8 cellular contexts compared by ENCODE assay signal in the genomic region with DNA sequence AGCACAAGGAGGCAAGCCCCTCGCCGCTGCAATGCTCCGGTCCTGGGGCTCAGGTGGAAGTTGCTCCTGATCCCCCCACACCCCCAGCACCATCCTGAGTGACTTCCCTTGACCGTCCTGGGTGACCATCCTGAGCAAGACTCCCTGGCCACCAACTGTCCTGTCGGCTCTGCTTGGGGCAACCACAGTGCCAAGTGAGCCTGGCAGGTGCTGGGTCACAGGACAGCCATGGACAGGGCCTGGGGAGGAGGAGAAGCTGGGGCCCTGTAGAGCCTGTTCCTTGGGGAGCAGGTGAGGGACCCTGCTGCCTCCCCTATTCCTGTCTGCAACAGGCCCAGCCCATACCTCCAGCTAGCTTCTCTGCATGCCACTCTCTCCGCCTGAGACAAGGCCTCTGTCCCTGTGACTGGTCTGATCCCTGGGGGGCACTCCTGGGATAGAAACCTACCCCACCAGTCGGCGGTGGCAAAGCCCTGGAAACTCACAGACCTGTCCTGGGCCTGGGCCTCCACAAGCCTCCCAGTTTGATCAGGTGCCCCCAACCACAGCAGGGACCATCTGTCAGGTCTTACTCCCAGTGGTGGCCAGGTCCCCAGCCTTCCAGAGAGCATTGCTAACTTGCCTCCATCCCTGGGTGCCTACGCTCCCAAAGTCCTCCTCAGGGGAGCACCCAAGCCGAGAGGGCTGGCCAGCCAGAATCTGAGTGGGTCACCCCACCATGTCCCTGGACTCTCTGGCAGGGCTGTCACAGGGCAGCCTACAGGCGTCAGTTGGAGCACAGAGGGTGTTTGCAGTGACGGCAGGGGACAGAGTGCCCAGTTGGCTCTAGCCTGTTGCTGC.
DNase-seq lines count a peak whose midpoint lies in the region; ATAC-seq and TF ChIP-seq lines count a peak whose summit lies in the region.

No MANE protein-coding gene starts in this region.

- no peaks in the 10 kb centered on the region for H4K20me1 ChIP-seq in SK-N-SH (ENCODE audit: insufficient read depth)

- H3K4me1 ChIP-seq in SK-N-SH (ENCODE audit: control insufficient read depth in 1 of 2, insufficient read depth in 2 of 2, low read depth in 1 of 2, low read length in 1 of 2), result peaks cover 0 to 13% of the 10 kb centered on the region in 2 experiments; a peak in 3 of 4 replicates

- no peak overlapping the region for H3K9ac ChIP-seq in SK-N-SH

- TF ChIP-seq EP300 in SK-N-SH (IDR thresholded peaks at IDR 0.05; ENCODE audit: borderline replicate concordance in 1 of 2, low read depth in 1 of 2, low read length in 1 of 2), result no peak

- ATAC-seq in SK-N-SH treated with all-trans-retinoic acid at 6 μM for 48 hours, result no peak

- no peak for DNase-seq in SK-N-SH
- peak in 20 of 61 donors; percentile 45 to 89 (median 69) for DNase-seq in caudate nucleus (lab: John Stamatoyannopoulos, UW)
- peak in 1 of 2 donors; percentile 91 for DNase-seq in lower leg skin (ENCODE audit: low spot score in 2 of 2)
- peak in 19 of 49 donors; percentile 47 to 84 (median 72) for DNase-seq in substantia nigra (lab: John Stamatoyannopoulos, UW)
- no peak for DNase-seq in HEK293T (ENCODE audit: extremely low spot score)
- DNase-seq in DMS114 treated with DMSO at 0.1 percent for 48 hours (lab: John Stamatoyannopoulos, UW; ENCODE audit: unreplicated experiment), result no peak
- DNase-seq in OCI-M1 (lab: John Stamatoyannopoulos, UW), result no peak

- no peaks in the 10 kb centered on the region for H3K79me2 ChIP-seq in SK-N-SH (ENCODE audit: insufficient read depth)

- POLR2A ChIA-PET in SK-N-SH (lab: Yijun Ruan, JAX), result interaction anchor here (1.1 kb wide), 1 partner anchor 9 kb away, joined by 3 read pairs; no protein-coding TSS in a partner anchor
- POLR2A ChIA-PET in HEK293T (lab: Yijun Ruan, JAX), result no interaction called here

- H3K27ac ChIP-seq in SK-N-SH (ENCODE audit: low read depth in 2 of 2, low read length in 1 of 2) (no peak overlapping the region), caudate nucleus (ENCODE audit: low read depth, low read length) (peak overlapping the region; percentile 96), substantia nigra (ENCODE audit: low read depth, low read length, poor library complexity, severe bottlenecking) (peak overlapping the region; percentile 97)

- no peaks in the 10 kb centered on the region for H3K9me3 ChIP-seq in SK-N-SH

- TF ChIP-seq POLR2A in lower leg skin (IDR thresholded peaks at IDR 0.05), result no peak

- H3K4me2 ChIP-seq in SK-N-SH, result 0 out of 2 replicates have a peak overlapping the region, but pooled peaks have one; percentile 37

- no peaks in the 10 kb centered on the region for H3F3A ChIP-seq in SK-N-SH (replicated peaks; ENCODE audit: insufficient read depth)

- no peaks in the 10 kb centered on the region for H3K9me2 ChIP-seq in SK-N-SH

- no peak for TF ChIP-seq RAD21 in SK-N-SH (IDR thresholded peaks at IDR 0.05; ENCODE audit: low read length)

- no peak for TF ChIP-seq CTCF in SK-N-SH (IDR thresholded peaks at IDR 0.05)
- no peak for TF ChIP-seq CTCF in lower leg skin (IDR thresholded peaks at IDR 0.05)

- CTCF ChIA-PET in SK-N-SH (lab: Yijun Ruan, JAX), result interaction anchor here (1.5 to 2.9 kb wide), 2 partner anchors 9 to 40 kb away, joined by 3 to 14 read pairs; no protein-coding TSS in a partner anchor
- CTCF ChIA-PET in HEK293T (lab: Yijun Ruan, JAX), result no interaction called here

- no peak overlapping the region for H3K4me3 ChIP-seq in SK-N-SH (ENCODE audit: low read depth in 2 of 2, low read length in 1 of 2)
- H3K4me3 ChIP-seq in lower leg skin (ENCODE audit: low read depth, poor library complexity, severe bottlenecking), result peak overlapping the region; percentile 59

- WGBS in SK-N-SH (ENCODE audit: low lambda C conversion rate), result 95% methylated on average over 5 of the region's 12 CpGs
- WGBS in lower leg skin, 2 donors, result 7 to 10% methylated on average over 6 to 12 of the region's 12 CpGs

- intact Hi-C loops in lower leg skin (cut with DNase I; ENCODE audit: low total_unique reads), result no loop called here

- H2AFZ ChIP-seq in SK-N-SH (ENCODE audit: low read depth), result no peak overlapping the region

- H3K27me3 ChIP-seq in SK-N-SH (ENCODE audit: insufficient read depth), result no peaks in the 10 kb centered on the region

- H3K36me3 ChIP-seq in SK-N-SH (replicated peaks in 1 of 2; ENCODE audit: control insufficient read depth in 1 of 2, insufficient read depth in 2 of 2, low read length in 1 of 2), result no peaks in the 10 kb centered on the region

TF ChIP-seq in SK-N-SH, 30 proteins besides CTCF, POLR2A, EP300 and RAD21:
- TF ChIP-seq, protein P1, sequence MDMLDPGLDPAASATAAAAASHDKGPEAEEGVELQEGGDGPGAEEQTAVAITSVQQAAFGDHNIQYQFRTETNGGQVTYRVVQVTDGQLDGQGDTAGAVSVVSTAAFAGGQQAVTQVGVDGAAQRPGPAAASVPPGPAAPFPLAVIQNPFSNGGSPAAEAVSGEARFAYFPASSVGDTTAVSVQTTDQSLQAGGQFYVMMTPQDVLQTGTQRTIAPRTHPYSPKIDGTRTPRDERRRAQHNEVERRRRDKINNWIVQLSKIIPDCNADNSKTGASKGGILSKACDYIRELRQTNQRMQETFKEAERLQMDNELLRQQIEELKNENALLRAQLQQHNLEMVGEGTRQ (IDR thresholded peaks at IDR 0.05; ENCODE audit: borderline replicate concordance, low read depth, low read length), result no peak
- TF ChIP-seq TAF1 (IDR thresholded peaks at IDR 0.05; ENCODE audit: borderline replicate concordance, low read depth, low read length) (no peak), RFX5 (IDR thresholded peaks at IDR 0.05; ENCODE audit: low read length) (no peak), POLR2AphosphoS5 (IDR thresholded peaks at IDR 0.05; ENCODE audit: low read depth, low read length) (no peak), SIN3A (IDR thresholded peaks at IDR 0.05; ENCODE audit: borderline replicate concordance, low read depth, low read length) (no peak), TEAD4 (IDR thresholded peaks at IDR 0.05; ENCODE audit: borderline replicate concordance, insufficient read depth) (no peak), FOSL2 (IDR thresholded peaks at IDR 0.05; ENCODE audit: borderline replicate concordance, low read depth) (no peak), JUND (IDR thresholded peaks at IDR 0.05) (no peak), NFIC (IDR thresholded peaks at IDR 0.05; ENCODE audit: borderline replicate concordance) (no peak)

TF ChIP-seq in SK-N-SH treated with all-trans-retinoic acid at 6 μM for 48 hours, 23 proteins besides CTCF, POLR2A, EP300 and RAD21 (continues in another document):
- TF ChIP-seq ISL1 (CRISPR knock-in tag; IDR thresholded peaks at IDR 0.05) (no peak), TCF4 (CRISPR knock-in tag; IDR thresholded peaks at IDR 0.05; ENCODE audit: borderline replicate concordance) (no peak), ZFP30 (CRISPR knock-in tag; IDR thresholded peaks at IDR 0.05) (no peak), ZNF565 (CRISPR knock-in tag; conservative IDR thresholded peaks at IDR 0.05; ENCODE audit: low read depth) (no peak), GLIS3 (CRISPR knock-in tag; IDR thresholded peaks at IDR 0.05) (no peak), SNAI2 (CRISPR knock-in tag; IDR thresholded peaks at IDR 0.05) (no peak), OSR1 (CRISPR knock-in tag; IDR thresholded peaks at IDR 0.05) (no peak), TOX (CRISPR knock-in tag; IDR thresholded peaks at IDR 0.05; ENCODE audit: borderline replicate concordance) (no peak), PATZ1 (CRISPR knock-in tag; IDR thresholded peaks at IDR 0.05; ENCODE audit: borderline replicate concordance) (no peak), PPARA (CRISPR knock-in tag; IDR thresholded peaks at IDR 0.05; ENCODE audit: borderline replicate concordance) (no peak)

TF ChIP-seq in HEK293T, 16 proteins besides CTCF, POLR2A, EP300 and RAD21:
- no peak for TF ChIP-seq TARDBP (IDR thresholded peaks at IDR 0.05)
- TF ChIP-seq FOXK2 (IDR thresholded peaks at IDR 0.05), result no peak
- TF ChIP-seq ELF4 (IDR thresholded peaks at IDR 0.05), result no peak
- TF ChIP-seq ARNT (IDR thresholded peaks at IDR 0.05), result no peak
- TF ChIP-seq HDGF (IDR thresholded peaks at IDR 0.05; ENCODE audit: borderline replicate concordance), result no peak
- TF ChIP-seq CTBP1 (IDR thresholded peaks at IDR 0.05; ENCODE audit: borderline replicate concordance), result no peak
- TF ChIP-seq SP1 (IDR thresholded peaks at IDR 0.05), result no peak
- TF ChIP-seq, protein P2, sequence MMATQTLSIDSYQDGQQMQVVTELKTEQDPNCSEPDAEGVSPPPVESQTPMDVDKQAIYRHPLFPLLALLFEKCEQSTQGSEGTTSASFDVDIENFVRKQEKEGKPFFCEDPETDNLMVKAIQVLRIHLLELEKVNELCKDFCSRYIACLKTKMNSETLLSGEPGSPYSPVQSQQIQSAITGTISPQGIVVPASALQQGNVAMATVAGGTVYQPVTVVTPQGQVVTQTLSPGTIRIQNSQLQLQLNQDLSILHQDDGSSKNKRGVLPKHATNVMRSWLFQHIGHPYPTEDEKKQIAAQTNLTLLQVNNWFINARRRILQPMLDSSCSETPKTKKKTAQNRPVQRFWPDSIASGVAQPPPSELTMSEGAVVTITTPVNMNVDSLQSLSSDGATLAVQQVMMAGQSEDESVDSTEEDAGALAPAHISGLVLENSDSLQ (IDR thresholded peaks at IDR 0.05), result no peak
- TF ChIP-seq LEF1 (IDR thresholded peaks at IDR 0.05; ENCODE audit: borderline replicate concordance), result no peak
- no peak for TF ChIP-seq BHLHE40 (IDR thresholded peaks at IDR 0.05; ENCODE audit: borderline replicate concordance)
- TF ChIP-seq FOXA1 (IDR thresholded peaks at IDR 0.05), result no peak
TF ChIP-seq in HEK293T: peak in this region for 0.

Comparison
In these comparisons a context has a peak if more than half of its experiments do, and no peak if none do; other contexts are left out.
1. H3K27ac ChIP-seq: peak in caudate nucleus (single experiment) and substantia nigra (single experiment); none in SK-N-SH (0 of 2).